In the genomic region with DNA sequence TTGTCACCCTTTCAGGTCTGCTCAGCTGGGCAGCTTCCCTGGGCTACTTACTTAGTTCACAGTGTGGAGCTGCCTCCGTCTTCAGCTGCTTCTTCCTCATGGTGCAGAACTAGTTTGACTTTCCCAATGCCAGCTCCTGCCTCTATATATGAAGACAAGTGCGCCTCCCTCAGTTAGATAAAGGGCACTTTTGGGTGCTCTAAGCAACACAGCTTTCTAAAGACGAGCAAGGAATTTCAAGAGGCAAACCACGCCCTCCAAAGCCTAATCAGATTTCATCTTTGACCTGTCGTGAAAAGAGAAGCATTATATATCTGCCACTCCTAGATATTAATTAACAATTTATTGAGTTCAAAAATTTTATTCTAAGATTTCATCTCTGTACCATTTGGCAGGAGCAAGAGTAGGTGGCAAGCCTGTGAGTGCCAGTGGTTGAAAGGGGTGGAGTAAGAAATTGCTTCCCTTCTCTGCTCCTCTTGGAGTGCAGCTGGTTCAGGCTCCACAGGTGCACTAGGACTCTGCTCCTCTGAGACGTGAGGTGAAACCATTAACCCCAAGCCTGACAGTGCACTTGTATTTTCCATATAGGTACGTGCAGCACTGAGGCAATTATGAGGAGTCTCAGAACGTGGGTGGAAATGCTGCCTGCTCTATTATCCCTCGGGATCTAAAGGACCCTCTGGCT, we compare ENCODE assay signal across 8 cellular contexts. TPM values are rescaled to one million over a fixed set of nuclear protein-coding genes. Genes with fewer than 3 reads are reported as not detected.
A peak's percentile ranks its signal among the peaks of the same experiment; 100 is the strongest.
DNase-seq lines count a peak whose midpoint lies in the region; ATAC-seq, FAIRE-seq and TF ChIP-seq lines count a peak whose summit lies in the region.

No MANE protein-coding gene starts in this region.

- no peaks in the 10 kb centered on the region for H3K27me3 ChIP-seq in keratinocyte (ENCODE audit: control insufficient read depth, extremely low read depth, insufficient read depth, low read length)

- H3K4me3 ChIP-seq in AG10803 (ENCODE audit: low read length) (no peak overlapping the region), keratinocyte (ENCODE audit: control insufficient read depth in 2 of 3, extremely low read depth in 1 of 3, insufficient read depth in 2 of 3, low read depth in 1 of 3, low read length in 3 of 3) (peak overlapping the region; percentile 9 to 47 (median 41))

- H3K27me3 Mint-ChIP-seq in activated CD8-positive, alpha-beta T cell treated with anti-CD3 and anti-CD28 coated beads for 36 hours, result no peaks in the 10 kb centered on the region

- H3K79me2 ChIP-seq in keratinocyte (ENCODE audit: control insufficient read depth, insufficient read depth, low read length), result peaks cover 18% of the 10 kb centered on the region

- peaks cover 30% of the 10 kb centered on the region for H3K4me1 Mint-ChIP-seq in activated CD8-positive, alpha-beta T cell treated with anti-CD3 and anti-CD28 coated beads for 36 hours (ENCODE audit: low read depth)

- peak overlapping the region; percentile 58 for H3K9ac ChIP-seq in keratinocyte (ENCODE audit: control insufficient read depth, extremely low read depth, insufficient read depth, low read length)

- peak overlapping the region; percentile 50 for H2AFZ ChIP-seq in keratinocyte (ENCODE audit: control insufficient read depth, low read length)

- H3K4me2 ChIP-seq in keratinocyte (ENCODE audit: control insufficient read depth, extremely low read depth, insufficient read depth, low read depth, low read length), result peak overlapping the region; percentile 88

- TF ChIP-seq CTCF in AG10803 (conservative IDR thresholded peaks at IDR 0.05; ENCODE audit: low read length) (peak; percentile 38), GM12874 (IDR thresholded peaks at IDR 0.05; ENCODE audit: insufficient read depth, low read depth, low read length) (peak; percentile 19; the same call in 1 of the 2 replicates), keratinocyte (optimal IDR thresholded peaks at IDR 0.05 in 1 of 3, IDR thresholded peaks at IDR 0.05 in 1 of 3, conservative IDR thresholded peaks at IDR 0.05 in 1 of 3; ENCODE audit: extremely low read depth in 1 of 3, insufficient read depth in 2 of 3, low read length in 3 of 3) (peak; percentile 39 to 60 (median 55))
- no peak for TF ChIP-seq CTCF in activated CD8-positive, alpha-beta T cell treated with anti-CD3 and anti-CD28 coated beads for 36 hours (IDR thresholded peaks at IDR 0.05)

- no peak overlapping the region for H3K27ac ChIP-seq in keratinocyte (ENCODE audit: control insufficient read depth, insufficient read depth, low read length)

- no peaks in the 10 kb centered on the region for H4K20me1 ChIP-seq in keratinocyte (ENCODE audit: control insufficient read depth, extremely low read depth, insufficient read depth, low read length)

- H3K4me3 Mint-ChIP-seq in activated CD8-positive, alpha-beta T cell treated with anti-CD3 and anti-CD28 coated beads for 36 hours, result peak overlapping the region; percentile 95

- intact Hi-C loops in activated CD8-positive, alpha-beta T cell treated with anti-CD3 and anti-CD28 coated beads for 36 hours (cut with micrococcal nuclease), result loop anchor here (1.0 kb wide), 1 partner anchor 203 kb away; no protein-coding TSS in a partner anchor

- POLR2A ChIA-PET in activated CD8-positive, alpha-beta T cell treated with anti-CD3 and anti-CD28 coated beads for 36 hours (lab: Charles Lee), result interaction anchor here (0.7 to 1.2 kb wide), 2 partner anchors 15 to 263 kb away, joined by 3 to 4 read pairs; no protein-coding TSS in a partner anchor

- H3K9me3 ChIP-seq in keratinocyte (ENCODE audit: control insufficient read depth, low read depth, low read length), result no peaks in the 10 kb centered on the region

- no peaks in the 10 kb centered on the region for H3K9me3 Mint-ChIP-seq in activated CD8-positive, alpha-beta T cell treated with anti-CD3 and anti-CD28 coated beads for 36 hours

- dilution Hi-C loops in keratinocyte (cut with MboI; ENCODE audit: extremely low pct_ligation_motif_present, low sequenced_read_pairs), result no loop called here

- no peak for ATAC-seq in activated CD8-positive, alpha-beta T cell treated with anti-CD3 and anti-CD28 coated beads for 36 hours
- no peak for ATAC-seq in HG03039 (IDR thresholded peaks at IDR 0.05; ENCODE audit: unreplicated experiment)
- no peak for ATAC-seq in GM21360 (IDR thresholded peaks at IDR 0.05; ENCODE audit: unreplicated experiment)
- ATAC-seq in HG02642 (IDR thresholded peaks at IDR 0.05; ENCODE audit: poor library complexity, unreplicated experiment), result no peak

- peak; percentile 46 for DNase-seq in AG10803 (ENCODE audit: low read depth)
- peak; percentile 40 for DNase-seq in NCI-H460 (ENCODE audit: extremely low read depth, low read depth)
- peak; percentile 45 for DNase-seq in activated CD8-positive, alpha-beta T cell treated with anti-CD3 and anti-CD28 coated beads for 36 hours
- DNase-seq in keratinocyte (ENCODE audit: low read depth, low spot score), result peak; percentile 41

- H3K9me1 ChIP-seq in keratinocyte (ENCODE audit: control insufficient read depth, extremely low read depth, insufficient read depth, low read length), result no peaks in the 10 kb centered on the region

- FAIRE-seq in keratinocyte (lab: Jason Lieb, UNC), result peak; percentile 32

- peaks cover 26% of the 10 kb centered on the region for H3K4me1 ChIP-seq in keratinocyte (ENCODE audit: control insufficient read depth, extremely low read depth, insufficient read depth, low read length)

- H3K36me3 ChIP-seq in keratinocyte (ENCODE audit: control insufficient read depth in 2 of 2, extremely low read depth in 1 of 2, insufficient read depth in 2 of 2, low read length in 2 of 2), result no peaks in the 10 kb centered on the region

- no peak overlapping the region for H3K27ac Mint-ChIP-seq in activated CD8-positive, alpha-beta T cell treated with anti-CD3 and anti-CD28 coated beads for 36 hours

- peaks cover 6% of the 10 kb centered on the region for H3K36me3 Mint-ChIP-seq in activated CD8-positive, alpha-beta T cell treated with anti-CD3 and anti-CD28 coated beads for 36 hours (ENCODE audit: low read depth)

- CTCF ChIA-PET in activated CD8-positive, alpha-beta T cell treated with anti-CD3 and anti-CD28 coated beads for 36 hours (lab: Charles Lee), result interaction anchor here (0.5 to 5.7 kb wide), 17 partner anchors 9 to 1281 kb away, joined by 3 to 38 read pairs (median 4); partner anchors contain the start of gene ATF1

RNA-seq across cellular contexts. Expression of gene SLC11A2, which starts 2.1 kb away (rescaled TPM):
- 37.5 and 54.2 TPM in 2 replicates for total RNA-seq in NCI-H460 (2014; rRNA removed; shearing (Covaris generic))
- polyA plus RNA-seq in NCI-H460 (2014; cell fraction: nucleus; rRNA removed), result 67.8 and 70.0 TPM in 2 replicates
- total RNA-seq in activated CD8-positive, alpha-beta T cell treated with anti-CD3 and anti-CD28 coated beads for 36 hours, result 10 to 100 TPM; 21.6 to 23.9 TPM
- polyA plus RNA-seq in keratinocyte, result 26.7 to 38.9 TPM (median 37.5 TPM) in 3 replicates
- polyA plus RNA-seq in keratinocyte (2011; ENCODE audit: low read depth), result 7.2 TPM
- polyA plus RNA-seq in keratinocyte (2011; cell fraction: cytosol; rRNA removed), result 12.9 and 20.8 TPM in 2 replicates
- 67.5 and 79.5 TPM in 2 replicates for polyA plus RNA-seq in keratinocyte (2011; cell fraction: nucleus; rRNA removed)
- 17.0 and 22.6 TPM in 2 replicates for polyA plus RNA-seq in keratinocyte (2012; ENCODE audit: low replicate concordance)
- polyA minus RNA-seq in keratinocyte, result 56.7 to 72.8 TPM (median 65.2 TPM) in 3 replicates
- 22.1 TPM for polyA minus RNA-seq in keratinocyte (2011; cell fraction: cytosol; rRNA and poly(A)+ RNA removed)
- polyA minus RNA-seq in keratinocyte (2011; cell fraction: nucleus; rRNA and poly(A)+ RNA removed), result 62.5 and 92.1 TPM in 2 replicates

RNA-seq across cellular contexts. Expression of gene LETMD1, which starts 19.9 kb away (rescaled TPM):
- 63.0 and 72.1 TPM in 2 replicates for total RNA-seq in NCI-H460 (2014; rRNA removed; shearing (Covaris generic))
- 132 and 182 TPM in 2 replicates for polyA plus RNA-seq in NCI-H460 (2014; cell fraction: nucleus; rRNA removed)
- 10 to 100 TPM; 71.6 to 81.5 TPM for total RNA-seq in activated CD8-positive, alpha-beta T cell treated with anti-CD3 and anti-CD28 coated beads for 36 hours
- 36.1 to 51.1 TPM (median 50.6 TPM) in 3 replicates for polyA plus RNA-seq in keratinocyte
- polyA plus RNA-seq in keratinocyte (2011; ENCODE audit: low read depth), result 43.4 TPM
- polyA plus RNA-seq in keratinocyte (2011; cell fraction: cytosol; rRNA removed), result 25.7 and 37.4 TPM in 2 replicates
- polyA plus RNA-seq in keratinocyte (2011; cell fraction: nucleus; rRNA removed), result 104 and 111 TPM in 2 replicates
- 19.9 and 55.4 TPM in 2 replicates for polyA plus RNA-seq in keratinocyte (2012; ENCODE audit: low replicate concordance)
- polyA minus RNA-seq in keratinocyte, result 15.6 to 49.8 TPM (median 40.8 TPM) in 3 replicates
- 11.3 TPM for polyA minus RNA-seq in keratinocyte (2011; cell fraction: cytosol; rRNA and poly(A)+ RNA removed)
- polyA minus RNA-seq in keratinocyte (2011; cell fraction: nucleus; rRNA and poly(A)+ RNA removed), result 20.6 and 31.3 TPM in 2 replicates

RNA-seq across cellular contexts. Expression of gene CSRNP2, which starts 55.1 kb away (rescaled TPM):
- total RNA-seq in NCI-H460 (2014; rRNA removed; shearing (Covaris generic)), result 17.4 and 20.6 TPM in 2 replicates
- 15.3 and 21.0 TPM in 2 replicates for polyA plus RNA-seq in NCI-H460 (2014; cell fraction: nucleus; rRNA removed)
- total RNA-seq in activated CD8-positive, alpha-beta T cell treated with anti-CD3 and anti-CD28 coated beads for 36 hours, result 1 to 10 TPM; 9.2 to 9.6 TPM
- polyA plus RNA-seq in keratinocyte, result 17.5 to 19.2 TPM (median 18.4 TPM) in 3 replicates
- 10.5 TPM for polyA plus RNA-seq in keratinocyte (2011; ENCODE audit: low read depth)
- 13.8 and 18.0 TPM in 2 replicates for polyA plus RNA-seq in keratinocyte (2011; cell fraction: cytosol; rRNA removed)
- polyA plus RNA-seq in keratinocyte (2011; cell fraction: nucleus; rRNA removed), result 37.1 TPM in 2 replicates
- polyA plus RNA-seq in keratinocyte (2012; ENCODE audit: low replicate concordance), result 11.7 and 15.9 TPM in 2 replicates
- 13.8 to 18.9 TPM (median 18.1 TPM) in 3 replicates for polyA minus RNA-seq in keratinocyte
- polyA minus RNA-seq in keratinocyte (2011; cell fraction: cytosol; rRNA and poly(A)+ RNA removed), result 13.8 TPM
- polyA minus RNA-seq in keratinocyte (2011; cell fraction: nucleus; rRNA and poly(A)+ RNA removed), result 15.4 and 26.0 TPM in 2 replicates
